14 cellular contexts compared by ENCODE assay signal in the genomic region with DNA sequence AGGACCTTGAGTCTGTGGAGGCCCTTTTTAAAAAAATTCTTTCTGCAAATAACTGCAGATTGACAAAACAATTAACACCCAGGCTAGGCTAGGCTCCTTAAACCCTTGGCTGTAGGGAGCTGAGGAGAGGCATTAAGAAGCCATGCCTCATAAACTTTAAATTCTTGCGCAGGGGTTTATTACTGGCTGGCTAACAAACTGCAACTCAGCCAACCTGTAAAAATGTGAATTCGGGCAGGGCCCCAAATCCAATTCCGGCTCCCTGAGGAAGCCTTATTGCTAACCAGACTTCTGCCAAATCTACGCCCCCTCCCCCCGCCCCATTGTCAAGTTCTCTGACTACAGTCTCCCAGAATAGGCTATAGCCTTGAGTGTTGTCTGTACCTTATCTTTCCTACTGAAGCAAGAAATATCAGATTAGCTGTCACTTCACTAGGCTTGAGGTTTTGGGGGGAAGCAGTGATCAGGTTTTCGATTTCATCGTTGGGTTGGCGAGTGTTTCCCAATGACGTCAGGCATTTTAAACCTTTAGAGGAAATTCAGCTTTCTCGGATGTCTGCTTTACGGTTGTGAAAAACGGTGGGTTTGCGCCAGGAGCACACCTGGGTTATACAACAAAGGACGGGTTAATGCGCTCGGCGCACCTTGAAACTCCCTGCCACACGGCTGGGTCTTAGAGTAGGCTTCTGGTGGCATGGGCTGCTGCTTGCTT. TPM values are rescaled to one million over a fixed set of nuclear protein-coding genes. Genes with fewer than 3 reads are reported as not detected.
DNase-seq lines count a peak whose midpoint lies in the region; ATAC-seq, FAIRE-seq and TF ChIP-seq lines count a peak whose summit lies in the region.
"Had no signal": no experiment of that assay in that cellular context is flagged by ENCODE, and none has a peak within 500 bp of the region (broad histone marks: within the 10 kb centered on the region; RNA-seq: fewer than 3 reads in every experiment).

No MANE protein-coding gene starts in this region.

- POLR2A ChIA-PET in A673 (lab: Charles Lee; ENCODE audit: low non-redundant PET) = no interaction called here

- WGBS in mesenchymal stem cell = 76% methylated on average over 17 of the region's 18 CpGs

- H2AFZ ChIP-seq in GM23338 (no peak overlapping the region), keratinocyte (ENCODE audit: control insufficient read depth, low read length) (no peak overlapping the region), mesenchymal stem cell (ENCODE audit: low read depth, low read length) (no peak overlapping the region)

- H3K27me3 ChIP-seq in A673 (replicated peaks; ENCODE audit: insufficient read depth, low read depth, low read length, poor library complexity) (peaks cover 40% of the 10 kb centered on the region), GM23338 (ENCODE audit: insufficient read depth) (peaks cover 15% of the 10 kb centered on the region), keratinocyte (ENCODE audit: control insufficient read depth, extremely low read depth, insufficient read depth, low read length) (no peaks in the 10 kb centered on the region), mesenchymal stem cell (ENCODE audit: control insufficient read depth in 1 of 2, insufficient read depth in 1 of 2, low read length in 2 of 2) (peaks cover 80 to 87% of the 10 kb centered on the region in 2 experiments)
- H3K27me3 ChIP-seq: SJCRH30 had no signal

- H3K9me2 ChIP-seq in GM23338 (ENCODE audit: insufficient read depth) = no peaks in the 10 kb centered on the region

- H3K4me1 Mint-ChIP-seq in GM23338 (peaks cover 44% of the 10 kb centered on the region), T-helper 17 cell (peaks cover 6% of the 10 kb centered on the region)

- no peak overlapping the region for H4K91ac ChIP-seq in mesenchymal stem cell (ENCODE audit: low read length)

- no peaks in the 10 kb centered on the region for H3K9me3 ChIP-seq in A673 (ENCODE audit: low read depth, low read length, poor library complexity, severe bottlenecking)
- H3K9me3 ChIP-seq in T-helper 17 cell (ENCODE audit: control insufficient read depth, low read length, poor library complexity, severe bottlenecking) = no peaks in the 10 kb centered on the region
- no peaks in the 10 kb centered on the region for H3K9me3 ChIP-seq in keratinocyte (ENCODE audit: control insufficient read depth, low read depth, low read length)
- no peaks in the 10 kb centered on the region for H3K9me3 ChIP-seq in mesenchymal stem cell (ENCODE audit: control insufficient read depth, low read length)
- H3K9me3 ChIP-seq: SJCRH30 had no signal

- H2AK5ac ChIP-seq in mesenchymal stem cell (ENCODE audit: low read length, severe bottlenecking) = no peak overlapping the region

- H3K4me2 ChIP-seq in GM23338 = peak overlapping the region; percentile 97
- peak overlapping the region; percentile 88 for H3K4me2 ChIP-seq in keratinocyte (ENCODE audit: control insufficient read depth, extremely low read depth, insufficient read depth, low read depth, low read length)
- no peak overlapping the region for H3K4me2 ChIP-seq in mesenchymal stem cell (ENCODE audit: low read length, poor library complexity, severe bottlenecking)

- H3K27ac Mint-ChIP-seq in GM23338 (no peak overlapping the region), T-helper 17 cell (no peak overlapping the region)

- no peaks in the 10 kb centered on the region for H3K79me1 ChIP-seq in mesenchymal stem cell (replicated peaks; ENCODE audit: low read length, poor library complexity, severe bottlenecking)

- CTCF ChIA-PET in A673 (lab: Charles Lee) = no interaction called here

- TF ChIP-seq CTCF in A673 (conservative IDR thresholded peaks at IDR 0.05; ENCODE audit: low read depth, low read length) (no peak), GM23338 (conservative IDR thresholded peaks at IDR 0.05; ENCODE audit: low read depth in 2 of 2) (no peak), keratinocyte (optimal IDR thresholded peaks at IDR 0.05 in 1 of 3, IDR thresholded peaks at IDR 0.05 in 1 of 3, conservative IDR thresholded peaks at IDR 0.05 in 1 of 3; ENCODE audit: extremely low read depth in 1 of 3, insufficient read depth in 2 of 3, low read length in 3 of 3) (no peak)

- no peak overlapping the region for H3K4me3 ChIP-seq in A673 (ENCODE audit: low read depth, low read length, poor library complexity, severe bottlenecking)
- peak overlapping the region; percentile 98 for H3K4me3 ChIP-seq in GM23338
- peak overlapping the region; percentile 71 to 87 (median 74) for H3K4me3 ChIP-seq in keratinocyte (ENCODE audit: control insufficient read depth in 2 of 3, extremely low read depth in 1 of 3, insufficient read depth in 2 of 3, low read depth in 1 of 3, low read length in 3 of 3)
- no peak overlapping the region for H3K4me3 ChIP-seq in mesenchymal stem cell (ENCODE audit: insufficient read depth in 1 of 2, low read depth in 1 of 2, low read length in 2 of 2)

- H3K9me1 ChIP-seq in keratinocyte (ENCODE audit: control insufficient read depth, extremely low read depth, insufficient read depth, low read length) = no peaks in the 10 kb centered on the region

- H3K36me3 ChIP-seq in A673 (ENCODE audit: insufficient read depth, low read length, poor library complexity, severe bottlenecking) (no peaks in the 10 kb centered on the region), GM23338 (ENCODE audit: insufficient read depth) (peaks cover 6% of the 10 kb centered on the region; the same call in 1 of the 2 replicates), keratinocyte (ENCODE audit: control insufficient read depth in 2 of 2, extremely low read depth in 1 of 2, insufficient read depth in 2 of 2, low read length in 2 of 2) (peaks cover 27 to 39% of the 10 kb centered on the region in 2 experiments), mesenchymal stem cell (ENCODE audit: control insufficient read depth in 1 of 2, insufficient read depth in 2 of 2, low read depth in 1 of 2, low read length in 2 of 2) (no peaks in the 10 kb centered on the region)
- H3K36me3 ChIP-seq: SJCRH30 had no signal

- H3K79me2 ChIP-seq in GM23338 (replicated peaks; ENCODE audit: insufficient read depth) = peaks cover 61% of the 10 kb centered on the region
- peaks cover 73% of the 10 kb centered on the region for H3K79me2 ChIP-seq in keratinocyte (ENCODE audit: control insufficient read depth, insufficient read depth, low read length)

- no peak overlapping the region for H2BK120ac ChIP-seq in mesenchymal stem cell (ENCODE audit: low read depth, low read length)

- no peak overlapping the region for H4K8ac ChIP-seq in mesenchymal stem cell (ENCODE audit: low read length)

- no peak overlapping the region for H3K23ac ChIP-seq in mesenchymal stem cell (ENCODE audit: low read length in 2 of 2)

- peaks cover 26% of the 10 kb centered on the region for H3K27me3 Mint-ChIP-seq in GM23338 (ENCODE audit: insufficient read depth, low read depth, poor library complexity)
- H3K27me3 Mint-ChIP-seq in T-helper 17 cell = peaks cover 70% of the 10 kb centered on the region

- H3K4me1 ChIP-seq in A673 (ENCODE audit: insufficient read depth, low read length, poor library complexity, severe bottlenecking) (peaks cover 19% of the 10 kb centered on the region), GM23338 (ENCODE audit: insufficient read depth) (peaks cover 30% of the 10 kb centered on the region), keratinocyte (ENCODE audit: control insufficient read depth, extremely low read depth, insufficient read depth, low read length) (peaks cover 19% of the 10 kb centered on the region), mesenchymal stem cell (ENCODE audit: control insufficient read depth, insufficient read depth, low read depth, low read length) (peaks cover 30% of the 10 kb centered on the region)
- H3K4me1 ChIP-seq: SJCRH30 had no signal

- H2BK15ac ChIP-seq in mesenchymal stem cell (ENCODE audit: low read depth, poor library complexity, severe bottlenecking) = no peak overlapping the region

- peak overlapping the region; percentile 90 for H3K9ac ChIP-seq in keratinocyte (ENCODE audit: control insufficient read depth, extremely low read depth, insufficient read depth, low read length)
- H3K9ac ChIP-seq in mesenchymal stem cell (ENCODE audit: low read length) = no peak overlapping the region

- H3F3A ChIP-seq in GM23338 (replicated peaks; ENCODE audit: low read depth) = peaks cover 12% of the 10 kb centered on the region

- peaks cover 41% of the 10 kb centered on the region for H4K20me1 ChIP-seq in GM23338 (replicated peaks; ENCODE audit: insufficient read depth)
- peaks cover 27% of the 10 kb centered on the region for H4K20me1 ChIP-seq in keratinocyte (ENCODE audit: control insufficient read depth, extremely low read depth, insufficient read depth, low read length)

- dilution Hi-C loops in keratinocyte (cut with MboI; ENCODE audit: extremely low pct_ligation_motif_present, low sequenced_read_pairs) = no loop called here

- FAIRE-seq in keratinocyte (lab: Jason Lieb, UNC) = peak; percentile 26
- FAIRE-seq: urothelium cell line had no signal

- no peaks in the 10 kb centered on the region for H3K9me3 Mint-ChIP-seq in GM23338

- H3K4me3 Mint-ChIP-seq in GM23338 (peak overlapping the region; percentile 88), T-helper 17 cell (peak overlapping the region; percentile 67)

- no peak overlapping the region for H2BK5ac ChIP-seq in mesenchymal stem cell (ENCODE audit: low read depth, low read length, poor library complexity, severe bottlenecking)

- no TSS peak for BruUV-seq in A673 (replicated peaks; lab: Mats Ljungman, UMichigan)

- H3K4ac ChIP-seq in mesenchymal stem cell (ENCODE audit: low read depth in 1 of 2, low read length in 2 of 2) = no peak overlapping the region

- no peak overlapping the region for H3K27ac ChIP-seq in A673 (ENCODE audit: low read depth, low read length, poor library complexity, severe bottlenecking)
- H3K27ac ChIP-seq in GM23338 (ENCODE audit: low read depth) = peak overlapping the region; percentile 94
- H3K27ac ChIP-seq in keratinocyte (ENCODE audit: control insufficient read depth, insufficient read depth, low read length) = peak overlapping the region; percentile 94
- H3K27ac ChIP-seq in mesenchymal stem cell (ENCODE audit: low read length, poor library complexity, severe bottlenecking) = no peak overlapping the region

- DNase-seq in A673 (ENCODE audit: low spot score) = peak; percentile 52
- no peak for DNase-seq in GM23338 (ENCODE audit: low spot score)
- no peak for DNase-seq in T-helper 17 cell
- DNase-seq in keratinocyte (ENCODE audit: low read depth, low spot score) = no peak
- no peak for DNase-seq in Kasumi-1 (lab: John Stamatoyannopoulos, UW)
- DNase-seq in mesenchymal stem cell = no peak
- DNase-seq: activated CD4-positive, alpha-beta T cell treated with anti-CD3 and anti-CD28 coated beads, Interleukin-2, amount 50 U/mL, for 1 hour; cortex of kidney; NCI-H82; SJCRH30; T1000 had no signal

- H3K18ac ChIP-seq in mesenchymal stem cell (ENCODE audit: low read depth in 1 of 2, low read length in 2 of 2) = no peak overlapping the region

- H2BK12ac ChIP-seq in mesenchymal stem cell (ENCODE audit: low read length in 2 of 2) = no peak overlapping the region

- H3K36me3 Mint-ChIP-seq in GM23338 (ENCODE audit: low read depth) (peaks cover 31% of the 10 kb centered on the region), T-helper 17 cell (ENCODE audit: low read depth) (peaks cover 2% of the 10 kb centered on the region)

- ATAC-seq in GM23338 (no peak), T-helper 17 cell (no peak), GM21367 (IDR thresholded peaks at IDR 0.05; ENCODE audit: unreplicated experiment) (no peak), HG02970 (IDR thresholded peaks at IDR 0.05; ENCODE audit: low FRiP score, unreplicated experiment) (no peak)

- no peak overlapping the region for H3K14ac ChIP-seq in mesenchymal stem cell (ENCODE audit: low read length in 2 of 2)

- intact Hi-C loops in A673 (cut with micrococcal nuclease; ENCODE audit: unreplicated experiment) = no loop called here

RNA-seq across cellular contexts. Expression of a gene that starts 2.0 kb away (rescaled TPM):
- total RNA-seq in A673 (2021) (0.15 TPM in 1 of 2 replicates, not detected in the other), T-helper 17 cell (under 1 TPM; 0.37 to 0.42 TPM)
- 197 and 210 TPM in 2 replicates for total RNA-seq in GM23338 (2014; rRNA removed; shearing (Covaris generic))
- polyA plus RNA-seq in GM23338 (2016; fragmentation: Nextera tagmentation; extraction: Ambion mirVana) (73.6 and 78.0 TPM in 2 replicates), keratinocyte (366 to 711 TPM (median 524 TPM) in 3 replicates)
- polyA plus RNA-seq in keratinocyte (2011; ENCODE audit: low read depth) = 280 TPM
- polyA plus RNA-seq in keratinocyte (2011; cell fraction: cytosol; rRNA removed) = 227 and 260 TPM in 2 replicates
- polyA plus RNA-seq in keratinocyte (2011; cell fraction: nucleus; rRNA removed) = 926 and 1,229 TPM in 2 replicates
- polyA plus RNA-seq in keratinocyte (2012; ENCODE audit: low replicate concordance) = 200 and 465 TPM in 2 replicates
- 653 to 1,075 TPM (median 1,036 TPM) in 3 replicates for polyA minus RNA-seq in keratinocyte
- polyA minus RNA-seq in keratinocyte (2011; cell fraction: cytosol; rRNA and poly(A)+ RNA removed) = 438 TPM
- polyA minus RNA-seq in keratinocyte (2011; cell fraction: nucleus; rRNA and poly(A)+ RNA removed) = 787 and 1,047 TPM in 2 replicates
- 0.29 TPM for polyA plus RNA-seq in mesenchymal stem cell (2013, experiment 1 of 2)
- 0.36 TPM for polyA plus RNA-seq in mesenchymal stem cell (2013, experiment 2 of 2)

Comparison
In these comparisons a context has a peak if more than half of its experiments do, and no peak if none do; other contexts are left out.
1. H3K27ac ChIP-seq: peak in GM23338 (single experiment) and keratinocyte (single experiment); none in A673 (single experiment) and mesenchymal stem cell (single experiment).
2. H3K4me3 ChIP-seq: peak in GM23338 (single experiment) and keratinocyte (3 of 3); none in A673 (single experiment) and mesenchymal stem cell (0 of 2).
3. RNA of a gene that starts 2.0 kb away (total RNA-seq): 197 to 210 TPM in GM23338; 0.37 to 0.42 TPM in T-helper 17 cell and 0.15 TPM in A673; every median in the first group is over 100 times any median in the second.